In the genomic region with DNA sequence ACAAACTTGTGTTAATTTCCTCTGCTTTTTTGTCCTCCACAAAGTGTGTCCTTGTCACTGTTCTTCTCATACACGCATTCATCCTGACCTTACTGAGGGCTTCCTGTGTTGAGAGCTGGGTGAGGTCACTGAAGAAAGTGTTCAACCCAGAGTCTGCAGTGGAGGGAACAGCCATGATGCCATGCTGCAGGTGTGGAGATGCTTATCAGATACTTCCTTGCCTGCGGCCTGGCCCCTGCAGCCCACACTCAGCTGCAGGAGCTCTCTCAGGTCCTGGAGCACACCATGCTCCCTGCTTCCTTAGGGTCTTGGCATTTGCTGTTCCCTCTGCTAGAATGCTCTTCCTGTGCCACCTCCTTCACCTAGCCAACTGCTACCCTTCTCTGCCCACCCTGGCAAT, we compare ENCODE assay signal across 8 cellular contexts.
DNase-seq lines count a peak whose midpoint lies in the region; ATAC-seq and TF ChIP-seq lines count a peak whose summit lies in the region.

No MANE protein-coding gene starts in this region.

- no peaks in the 10 kb centered on the region for H3K9me3 Mint-ChIP-seq in CD8-positive, alpha-beta memory T cell
- H3K9me3 Mint-ChIP-seq in activated CD4-positive, alpha-beta memory T cell treated with anti-CD3 and anti-CD28 coated beads for 36 hours = no peaks in the 10 kb centered on the region

- no peaks in the 10 kb centered on the region for H3K9me3 ChIP-seq in CD8-positive, alpha-beta memory T cell (ENCODE audit: low read length)
- H3K9me3 ChIP-seq in left lung = no peaks in the 10 kb centered on the region

- POLR2A ChIA-PET in CD8-positive, alpha-beta memory T cell (lab: Charles Lee) = interaction anchor here (0.5 to 1.3 kb wide), 4 partner anchors 11 to 881 kb away, joined by 4 to 12 read pairs (median 6); no protein-coding TSS in a partner anchor
- POLR2A ChIA-PET in activated CD4-positive, alpha-beta memory T cell treated with anti-CD3 and anti-CD28 coated beads for 36 hours (lab: Charles Lee) = interaction anchor here (1.1 kb wide), 1 partner anchor 77 kb away, joined by 7 read pairs; no protein-coding TSS in a partner anchor

- intact Hi-C loops in activated CD4-positive, alpha-beta memory T cell treated with anti-CD3 and anti-CD28 coated beads for 36 hours (cut with micrococcal nuclease) = loop anchor here (1.0 to 10.0 kb wide), 6 partner anchors 39 to 211 kb away; a partner anchor contains a TSS
- intact Hi-C loops in left lung (cut with DNase I) = no loop called here

- ATAC-seq in HG02885 (IDR thresholded peaks at IDR 0.05; ENCODE audit: poor library complexity, unreplicated experiment) (peak; percentile 32), left lung (peak; percentile 62), HG03460 (IDR thresholded peaks at IDR 0.05; ENCODE audit: unreplicated experiment) (no peak), GM18520 (IDR thresholded peaks at IDR 0.05; ENCODE audit: unreplicated experiment) (no peak)

- peak overlapping the region; percentile 15 for H3K4me3 ChIP-seq in CD8-positive, alpha-beta memory T cell (ENCODE audit: low read length)
- H3K4me3 ChIP-seq in left lung = no peak overlapping the region

- CTCF ChIA-PET in CD8-positive, alpha-beta memory T cell (lab: Charles Lee) = interaction anchor here (0.6 kb wide), 1 partner anchor 76 kb away, joined by 3 read pairs; no protein-coding TSS in a partner anchor
- CTCF ChIA-PET in activated CD4-positive, alpha-beta memory T cell treated with anti-CD3 and anti-CD28 coated beads for 36 hours (lab: Charles Lee) = interaction anchor here (0.8 to 1.2 kb wide), 2 partner anchors 9 to 431 kb away, joined by 3 to 4 read pairs; no protein-coding TSS in a partner anchor

- no peaks in the 10 kb centered on the region for H3K36me3 Mint-ChIP-seq in CD8-positive, alpha-beta memory T cell
- H3K36me3 Mint-ChIP-seq in activated CD4-positive, alpha-beta memory T cell treated with anti-CD3 and anti-CD28 coated beads for 36 hours = no peaks in the 10 kb centered on the region

- H3K27ac ChIP-seq in CD8-positive, alpha-beta memory T cell (ENCODE audit: low read depth, low read length) = peak overlapping the region; percentile 52
- H3K27ac ChIP-seq in left lung = no peak overlapping the region

- no peaks in the 10 kb centered on the region for H3K27me3 ChIP-seq in CD8-positive, alpha-beta memory T cell (ENCODE audit: insufficient read depth, low read length, poor library complexity, severe bottlenecking)
- peaks cover 0 to 17% of the 10 kb centered on the region in 2 donors for H3K27me3 ChIP-seq in left lung

- H3K27me3 Mint-ChIP-seq in CD8-positive, alpha-beta memory T cell = no peaks in the 10 kb centered on the region
- H3K27me3 Mint-ChIP-seq in activated CD4-positive, alpha-beta memory T cell treated with anti-CD3 and anti-CD28 coated beads for 36 hours = no peaks in the 10 kb centered on the region

- no peaks in the 10 kb centered on the region for H3K36me3 ChIP-seq in CD8-positive, alpha-beta memory T cell (ENCODE audit: insufficient read depth, low read length)
- no peaks in the 10 kb centered on the region for H3K36me3 ChIP-seq in left lung

- TF ChIP-seq CTCF in left lung (IDR thresholded peaks at IDR 0.05) = no peak

- H3K27ac Mint-ChIP-seq in CD8-positive, alpha-beta memory T cell = peak overlapping the region; percentile 86 to 98 (median 96)
- H3K27ac Mint-ChIP-seq in activated CD4-positive, alpha-beta memory T cell treated with anti-CD3 and anti-CD28 coated beads for 36 hours = peak overlapping the region; percentile 81

- H3K4me1 Mint-ChIP-seq in CD8-positive, alpha-beta memory T cell = peaks cover 39 to 44% (median 43%) of the 10 kb centered on the region in 3 donors
- H3K4me1 Mint-ChIP-seq in activated CD4-positive, alpha-beta memory T cell treated with anti-CD3 and anti-CD28 coated beads for 36 hours (ENCODE audit: low read depth) = peaks cover 32% of the 10 kb centered on the region

- peaks cover 36% of the 10 kb centered on the region for H3K4me1 ChIP-seq in CD8-positive, alpha-beta memory T cell (ENCODE audit: insufficient read depth, low read length)
- peaks cover 5 to 14% of the 10 kb centered on the region in 2 donors for H3K4me1 ChIP-seq in left lung

- peak overlapping the region; percentile 46 to 90 (median 69) for H3K4me3 Mint-ChIP-seq in CD8-positive, alpha-beta memory T cell
- H3K4me3 Mint-ChIP-seq in activated CD4-positive, alpha-beta memory T cell treated with anti-CD3 and anti-CD28 coated beads for 36 hours = peak overlapping the region; percentile 54

- peak; percentile 37 to 82 (median 58) for DNase-seq in CD8-positive, alpha-beta memory T cell
- peak; percentile 74 for DNase-seq in activated CD4-positive, alpha-beta memory T cell treated with anti-CD3 and anti-CD28 coated beads for 36 hours
- DNase-seq in left lung (no peak), SW 1271 (lab: John Stamatoyannopoulos, UW) (no peak), GOT3 (lab: John Stamatoyannopoulos, UW) (no peak)

Comparison
In these comparisons a context has a peak if more than half of its experiments do, and no peak if none do; other contexts are left out.
1. DNase-seq: peak in CD8-positive, alpha-beta memory T cell (5 of 5) and activated CD4-positive, alpha-beta memory T cell treated with anti-CD3 and anti-CD28 coated beads for 36 hours (single experiment); none in left lung (0 of 2), SW 1271 (0 of 2) and GOT3 (single experiment).
2. ATAC-seq: peak in HG02885 (single experiment) and left lung (single experiment); none in HG03460 (single experiment) and GM18520 (single experiment).